ENCODE assay signal across 37 cellular contexts in the genomic region with DNA sequence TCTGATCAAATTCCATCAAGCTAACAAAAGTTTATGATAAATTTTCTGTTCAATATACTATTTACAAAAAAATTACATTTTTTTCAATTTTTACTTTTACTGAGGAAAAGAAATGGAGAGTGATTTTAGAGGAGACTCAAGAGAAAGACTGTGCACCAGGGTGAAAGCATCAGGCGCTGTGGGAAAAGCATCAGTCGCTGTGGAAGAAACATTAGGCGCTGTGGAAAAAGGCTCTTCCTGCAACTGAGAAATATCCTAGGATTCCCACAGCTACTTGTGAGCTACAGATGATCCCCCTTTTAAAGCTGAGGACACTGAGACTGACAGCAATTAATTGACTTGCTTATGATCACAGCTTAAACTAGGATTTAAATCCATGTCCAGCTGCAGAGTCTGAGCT.
"Had no signal": no experiment of that assay in that cellular context is flagged by ENCODE, and none has a peak within 500 bp of the region (broad histone marks: within the 10 kb centered on the region; RNA-seq: fewer than 3 reads in every experiment).

No MANE protein-coding gene starts in this region.

- H3K27me3 ChIP-seq: adrenal gland, body of pancreas, brain microvascular endothelial cell, breast epithelium had no signal

- H3K4me3 ChIP-seq: adrenal gland, body of pancreas, breast epithelium had no signal

- H3K36me3 ChIP-seq: adrenal gland, breast epithelium had no signal

- H3K9me3 ChIP-seq: body of pancreas had no signal

- H3K4me3 Mint-ChIP-seq: activated CD4-positive, alpha-beta T cell treated with anti-CD3 and anti-CD28 coated beads for 36 hours; activated CD4-positive, alpha-beta T cell treated with anti-CD3 and anti-CD28 coated beads, Interleukin-2, amount 10 ng/mL, durations not matched to agents 7 days and 5 days; activated CD8-positive, alpha-beta T cell treated with anti-CD3 and anti-CD28 coated beads for 36 hours; activated naive CD4-positive, alpha-beta T cell treated with anti-CD3 and anti-CD28 coated beads for 36 hours; activated naive CD8-positive, alpha-beta T cell treated with anti-CD3 and anti-CD28 coated beads for 36 hours; activated T-cell treated with anti-CD3 and anti-CD28 coated beads, Interleukin-2, amount 50 U/mL, for 4 hours; activated T-cell treated with anti-CD3 and anti-CD28 coated beads, Interleukin-2, amount 50 U/mL, for 72 hours; activated T-helper 1 cell treated with anti-CD3 and anti-CD28 coated beads, Interleukin-12 subunit alpha, Interleukin-12 subunit beta, Interleukin-2, Interleukin-4 antibody, amounts not matched to agents 30 ng/mL and 10 ng/mL and 1 ng/mL, durations not matched to agents 14 hours and 24 hours and 36 hours; activated T-helper 17 cell treated with anti-CD3 and anti-CD28 coated beads, Interleukin-2, amount 50 U/mL, for 72 hours; T-helper 1 cell treated with Interleukin-12 subunit alpha and Interleukin-12 subunit beta and Interleukin-4 antibody, amounts not matched to agents 30 μg/mL and 1 μg/mL, for 36 hours; T-helper 2 cell treated with Interferon-gamma antibody and Interleukin-4, amounts not matched to agents 5 μg/mL and 100 μg/mL, for 36 hours; WTC11 had no signal

- FAIRE-seq: astrocyte, TTC549 had no signal

- H3K27ac Mint-ChIP-seq: activated CD4-positive, alpha-beta T cell treated with anti-CD3 and anti-CD28 coated beads for 36 hours; activated CD4-positive, alpha-beta T cell treated with anti-CD3 and anti-CD28 coated beads, Interleukin-2, amount 10 ng/mL, durations not matched to agents 7 days and 5 days; activated CD8-positive, alpha-beta T cell treated with anti-CD3 and anti-CD28 coated beads for 36 hours; activated naive CD4-positive, alpha-beta T cell treated with anti-CD3 and anti-CD28 coated beads for 36 hours; activated naive CD4-positive, alpha-beta T cell treated with anti-CD3 and anti-CD28 coated beads, Interleukin-2, amount 50 U/mL, for 72 hours; activated naive CD8-positive, alpha-beta T cell treated with anti-CD3 and anti-CD28 coated beads for 36 hours; activated T-cell treated with anti-CD3 and anti-CD28 coated beads, Interleukin-2, amount 50 U/mL, for 72 hours; activated T-helper 1 cell treated with anti-CD3 and anti-CD28 coated beads, Interleukin-12 subunit alpha, Interleukin-12 subunit beta, Interleukin-2, Interleukin-4 antibody, amounts not matched to agents 30 ng/mL and 10 ng/mL and 1 ng/mL, durations not matched to agents 14 hours and 24 hours and 36 hours; activated T-helper 17 cell treated with anti-CD3 and anti-CD28 coated beads, Interleukin-2, amount 50 U/mL, for 72 hours; T-helper 1 cell treated with Interleukin-12 subunit alpha and Interleukin-12 subunit beta and Interleukin-4 antibody, amounts not matched to agents 30 μg/mL and 1 μg/mL, for 36 hours; T-helper 2 cell treated with Interferon-gamma antibody and Interleukin-4, amounts not matched to agents 5 μg/mL and 100 μg/mL, for 36 hours; WTC11 had no signal

- H3K9me3 Mint-ChIP-seq: activated T-cell treated with anti-CD3 and anti-CD28 coated beads, Interleukin-2, amount 50 U/mL, for 4 hours had no signal

- H3K27ac ChIP-seq: adrenal gland, body of pancreas, brain microvascular endothelial cell, breast epithelium, WERI-Rb-1 had no signal

- H3K27me3 Mint-ChIP-seq: activated CD4-positive, alpha-beta T cell treated with anti-CD3 and anti-CD28 coated beads for 36 hours; activated CD4-positive, alpha-beta T cell treated with anti-CD3 and anti-CD28 coated beads, Interleukin-2, amount 10 ng/mL, durations not matched to agents 7 days and 5 days; activated CD8-positive, alpha-beta T cell treated with anti-CD3 and anti-CD28 coated beads for 36 hours; activated naive CD8-positive, alpha-beta T cell treated with anti-CD3 and anti-CD28 coated beads for 36 hours; activated T-helper 17 cell treated with anti-CD3 and anti-CD28 coated beads, Interleukin-2, amount 50 U/mL, for 72 hours had no signal

- ATAC-seq: activated CD4-positive, alpha-beta T cell treated with anti-CD3 and anti-CD28 coated beads for 36 hours; activated CD4-positive, CD25-positive, alpha-beta regulatory T cell treated with anti-CD3 and anti-CD28 coated beads, Interleukin-2, amount 50 U/mL, for 24 hours; activated CD8-positive, alpha-beta T cell treated with anti-CD3 and anti-CD28 coated beads for 36 hours; activated naive CD4-positive, alpha-beta T cell treated with anti-CD3 and anti-CD28 coated beads, Interleukin-2, amount 50 U/mL, for 72 hours; activated T-cell treated with anti-CD3 and anti-CD28 coated beads, Interleukin-2, amount 50 U/mL, for 4 hours; activated T-cell treated with anti-CD3 and anti-CD28 coated beads, Interleukin-2, amount 50 U/mL, for 72 hours; activated T-helper 17 cell treated with anti-CD3 and anti-CD28 coated beads, Interleukin-2, amount 50 U/mL, for 72 hours; body of pancreas; WTC11 had no signal

- DNase-seq: activated CD4-positive, alpha-beta T cell treated with anti-CD3 and anti-CD28 coated beads for 1 hour; activated CD4-positive, alpha-beta T cell treated with anti-CD3 and anti-CD28 coated beads for 36 hours; activated CD4-positive, alpha-beta T cell treated with anti-CD3 and anti-CD28 coated beads for 48 hours; activated CD4-positive, alpha-beta T cell treated with anti-CD3 and anti-CD28 coated beads, Interleukin-2, amount 10 ng/mL, durations not matched to agents 7 days and 5 days; activated CD4-positive, alpha-beta T cell treated with anti-CD3 and anti-CD28 coated beads, Interleukin-2, amount 50 U/mL, for 48 hours; activated CD4-positive, CD25-positive, alpha-beta regulatory T cell; activated CD8-positive, alpha-beta memory T cell treated with anti-CD3 and anti-CD28 coated beads, Interleukin-2, amount 50 U/mL, for 4 hours; activated CD8-positive, alpha-beta T cell treated with anti-CD3 and anti-CD28 coated beads for 36 hours; activated effector memory CD4-positive, alpha-beta T cell treated with anti-CD3 and anti-CD28 coated beads, Interleukin-2, amount 50 U/mL, for 16 hours; activated gamma-delta T cell treated with Interleukin-2 at 50 U/mL for 16 hours; activated naive CD4-positive, alpha-beta T cell; activated naive CD4-positive, alpha-beta T cell treated with anti-CD3 and anti-CD28 coated beads for 36 hours; activated naive CD4-positive, alpha-beta T cell treated with anti-CD3 and anti-CD28 coated beads, Interleukin-2, amount 50 U/mL, for 16 hours; activated naive CD8-positive, alpha-beta T cell treated with anti-CD3 and anti-CD28 coated beads for 36 hours; activated T-cell treated with anti-CD3 and anti-CD28 coated beads for 4 hours; activated T-cell treated with anti-CD3 and anti-CD28 coated beads, Interleukin-2, amount 50 U/mL, for 1 hour; activated T-cell treated with anti-CD3 and anti-CD28 coated beads, Interleukin-2, amount 50 U/mL, for 4 hours; activated T-cell treated with anti-CD3 and anti-CD28 coated beads, Interleukin-2, amount 50 U/mL, for 72 hours; adrenal gland; amniotic stem cell; aorta; body of pancreas; brain microvascular endothelial cell; central memory CD4-positive, alpha-beta T cell; T-helper 2 cell; T-helper 9 cell; WERI-Rb-1 had no signal
